In genomic region chr1:59074574-59074973, GRCh38 we compare ENCODE assay signal across 10 cellular contexts.
"Had no signal": no experiment of that assay in that cellular context is flagged by ENCODE, and none has a peak within 500 bp of the region (broad histone marks: within the 10 kb centered on the region; RNA-seq: fewer than 3 reads in every experiment).

No MANE protein-coding gene starts in this region.

- H3K27ac ChIP-seq: GM23248 had no signal

- H3K9me3 ChIP-seq: HAP-1 had no signal

- H2AFZ ChIP-seq: GM23248, GM23338 had no signal

- H3K36me3 ChIP-seq: HAP-1 had no signal

- ATAC-seq: GM23338, HCT116 had no signal

- FAIRE-seq: H54 had no signal

- H3K9ac ChIP-seq: GM23248 had no signal

- H3K4me3 ChIP-seq: GM23248, GM23338, HAP-1 had no signal

- H3K4me2 ChIP-seq: GM23338 had no signal

- DNase-seq: GM23248, GOT3, H7, H9, HCEC 1CT, HFFc6 had no signal
